ENCODE assay signal across 8 cellular contexts in genomic region chr18:12990662-12990976, GRCh38. TPM values are rescaled to one million over a fixed set of nuclear protein-coding genes. Genes with fewer than 3 reads are reported as not detected.
DNase-seq lines count a peak whose midpoint lies in the region; ATAC-seq and TF ChIP-seq lines count a peak whose summit lies in the region.

No MANE protein-coding gene starts in this region.

- ATAC-seq in lower lobe of right lung (no peak), GM21367 (IDR thresholded peaks at IDR 0.05; ENCODE audit: unreplicated experiment) (no peak)

- no peaks in the 10 kb centered on the region for H3K9me3 ChIP-seq in HUES48 (ENCODE audit: control insufficient read depth, insufficient read depth, low read length)
- no peaks in the 10 kb centered on the region for H3K9me3 ChIP-seq in lower lobe of right lung

- TF ChIP-seq CTCF in GM12865 (IDR thresholded peaks at IDR 0.05; ENCODE audit: insufficient read depth, low read depth, low read length, missing control alignments), result no peak
- TF ChIP-seq CTCF in brain (conservative IDR thresholded peaks at IDR 0.05), result no peak
- TF ChIP-seq CTCF in lower lobe of right lung (IDR thresholded peaks at IDR 0.05), result no peak

- intact Hi-C loops in lower lobe of right lung (cut with DNase I), result no loop called here

- H3K27ac ChIP-seq in HUES48 (ENCODE audit: low read depth, low read length) (peak overlapping the region; percentile 85), lower lobe of right lung (peak overlapping the region; percentile 93), urinary bladder (ENCODE audit: low read depth) (peak overlapping the region; percentile 15)

- no peaks in the 10 kb centered on the region for H3K36me3 Mint-ChIP-seq in brain

- H3K4me1 ChIP-seq in HUES48 (ENCODE audit: control insufficient read depth, insufficient read depth, low read length) (peaks cover 25% of the 10 kb centered on the region), lower lobe of right lung (peaks cover 18% of the 10 kb centered on the region), urinary bladder (ENCODE audit: insufficient read depth) (no peaks in the 10 kb centered on the region)

- H3K27me3 ChIP-seq in HUES48 (ENCODE audit: control insufficient read depth, insufficient read depth, low read length) (no peaks in the 10 kb centered on the region), lower lobe of right lung (ENCODE audit: low read depth) (no peaks in the 10 kb centered on the region)

- peaks cover 14% of the 10 kb centered on the region for H3K27me3 Mint-ChIP-seq in brain

- WGBS in urinary bladder, result 1% methylated on average over 11 of the region's 11 CpGs

- H3K9me3 Mint-ChIP-seq in brain, result no peaks in the 10 kb centered on the region

- H3K36me3 ChIP-seq in HUES48 (ENCODE audit: control insufficient read depth, insufficient read depth, low read length) (peaks cover 13% of the 10 kb centered on the region; the same call in 1 of the 2 replicates), lower lobe of right lung (peaks cover 12% of the 10 kb centered on the region), urinary bladder (ENCODE audit: insufficient read depth) (no peaks in the 10 kb centered on the region)

- H3K4me3 Mint-ChIP-seq in brain, result peak overlapping the region; percentile 92 to 99 (median 95)

- DNase-seq in GM12865 (ENCODE audit: low read depth) (no peak), lower lobe of right lung (no peak), GOT3 (lab: John Stamatoyannopoulos, UW) (no peak), HCEC 1CT (no peak)

- peak overlapping the region; percentile 89 to 95 (median 93) for H3K27ac Mint-ChIP-seq in brain

- H3K9ac ChIP-seq in HUES48 (ENCODE audit: low read depth, low read length), result peak overlapping the region; percentile 79

- H3K4me3 ChIP-seq in GM12865 (ENCODE audit: low read depth, low read length), result peak overlapping the region; percentile 93
- H3K4me3 ChIP-seq in HUES48 (ENCODE audit: low read depth, low read length), result peak overlapping the region; percentile 97
- H3K4me3 ChIP-seq in lower lobe of right lung, result peak overlapping the region; percentile 97
- peak overlapping the region; percentile 61 for H3K4me3 ChIP-seq in urinary bladder (ENCODE audit: low read depth, low read length)

- peaks cover 15% of the 10 kb centered on the region for H3K4me1 Mint-ChIP-seq in brain

RNA-seq across cellular contexts. Expression of gene CEP192, which starts 0.5 kb away (rescaled TPM):
- polyA plus RNA-seq in brain (ENCODE audit: insufficient read depth, low read depth, low replicate concordance) (9.3 TPM), urinary bladder (12.8 TPM)
- total RNA-seq in lower lobe of right lung (29.1 TPM), urinary bladder (69.8 TPM)

RNA-seq across cellular contexts. Expression of gene SEH1L, which starts 42.8 kb away (rescaled TPM):
- polyA plus RNA-seq in brain (ENCODE audit: insufficient read depth, low read depth, low replicate concordance), result 39.4 TPM
- total RNA-seq in lower lobe of right lung, result 34.8 TPM
- total RNA-seq in urinary bladder, result 26.6 TPM
- polyA plus RNA-seq in urinary bladder, result 18.1 TPM

Comparison
In these comparisons a context has a peak if more than half of its experiments do, and no peak if none do; other contexts are left out.
1. H3K27ac ChIP-seq: peak in every context shown above with its lines; median percentile 93 in lower lobe of right lung; 85 in HUES48; 15 in urinary bladder.